In genomic region chr14:52553002-52553670, GRCh38 we compare ENCODE assay signal across 8 cellular contexts. TPM values are rescaled to one million over a fixed set of nuclear protein-coding genes. Genes with fewer than 3 reads are reported as not detected.
DNase-seq lines count a peak whose midpoint lies in the region; ATAC-seq and TF ChIP-seq lines count a peak whose summit lies in the region.

No MANE protein-coding gene starts in this region.

- 0 to 1% (median 0%) methylated on average over 35 to 69 of the region's 69 CpGs for WGBS in heart left ventricle, 4 donors

- intact Hi-C loops in PC-9 (cut with micrococcal nuclease; ENCODE audit: unreplicated experiment) (loop anchor here (2.0 to 5.0 kb wide), 2 partner anchors 148 to 399 kb away; partner anchors contain the start of gene FERMT2), heart left ventricle (cut with DNase I) (loop anchor here in 7 of 10 donors (2.0 to 10.0 kb wide), 6 partner anchors 139 to 239 kb away; partner anchors contain the start of genes ERO1A (in 3 of the 7), PSMC6 (in 3 of the 7) and GNPNAT1 (in 1 of the 7))

- H3K4me3 ChIP-seq in AG04449 (ENCODE audit: low read depth, low read length) (peak overlapping the region; percentile 76), PC-9 (peak overlapping the region; percentile 65), heart left ventricle (peak overlapping the region; percentile 57 to 91 (median 78)), rectal smooth muscle tissue (ENCODE audit: low read length) (peak overlapping the region; percentile 84)

- H4K20me1 ChIP-seq in PC-9 (ENCODE audit: insufficient read depth) = no peaks in the 10 kb centered on the region

- TF ChIP-seq CTCF in AG04449 (IDR thresholded peaks at IDR 0.05; ENCODE audit: insufficient read depth, low read length, missing control alignments) (no peak), PC-9 (conservative IDR thresholded peaks at IDR 0.05) (no peak), heart left ventricle (IDR thresholded peaks at IDR 0.05) (no peak)

- CTCF ChIA-PET in AG04449 (lab: Yijun Ruan, JAX) (interaction anchor here (1.0 kb wide), 1 partner anchor 33 kb away, joined by 3 read pairs; no protein-coding TSS in a partner anchor), PC-9 (lab: Charles Lee) (no interaction called here)

- H3K36me3 ChIP-seq in PC-9 (ENCODE audit: low read depth) (no peaks in the 10 kb centered on the region), heart left ventricle (no peaks in the 10 kb centered on the region), rectal smooth muscle tissue (ENCODE audit: control insufficient read depth, insufficient read depth, low read length) (no peaks in the 10 kb centered on the region)

- POLR2A ChIA-PET in AG04449 (lab: Yijun Ruan, JAX) = interaction anchor here (1.5 kb wide), 1 partner anchor 9 kb away, joined by 4 read pairs; no protein-coding TSS in a partner anchor
- POLR2A ChIA-PET in PC-9 (lab: Charles Lee; ENCODE audit: unreplicated experiment) = interaction anchor here (0.6 kb wide), 1 partner anchor 446 kb away, joined by 13 read pairs; no protein-coding TSS in a partner anchor

- H3K27ac ChIP-seq in PC-9 (no peak overlapping the region), heart left ventricle (peak overlapping the region in 11 of 12 donors; percentile 66 to 96 (median 78)), rectal smooth muscle tissue (ENCODE audit: low read depth, low read length) (peak overlapping the region; percentile 33)

- H3K27me3 ChIP-seq in PC-9 (ENCODE audit: insufficient read depth, low read depth) (no peaks in the 10 kb centered on the region), heart left ventricle (no peaks in the 10 kb centered on the region), rectal smooth muscle tissue (ENCODE audit: control insufficient read depth, insufficient read depth, low read length) (no peaks in the 10 kb centered on the region)

- no peaks in the 10 kb centered on the region for H3K9me2 ChIP-seq in PC-9 (ENCODE audit: insufficient read depth)

- TF ChIP-seq POLR2A in heart left ventricle (IDR thresholded peaks at IDR 0.05) = no peak

- H3K9me3 ChIP-seq in PC-9 (ENCODE audit: insufficient read depth, low read depth) = no peaks in the 10 kb centered on the region
- H3K9me3 ChIP-seq in heart left ventricle = peaks cover 0 to 2% (median 0%) of the 10 kb centered on the region in 12 donors

- H2AFZ ChIP-seq in PC-9 = peak overlapping the region; percentile 91

- DNase-seq in AG04449 (ENCODE audit: low read depth, low spot score) = no peak
- peak in 1 of 2 experiments; percentile 37 for DNase-seq in PC-9
- DNase-seq in activated naive CD4-positive, alpha-beta T cell treated with anti-CD3 and anti-CD28 coated beads, Interleukin-2, amount 50 U/mL, for 16 hours = peak; percentile 46
- peak; percentile 20 to 67 (median 36) for DNase-seq in heart left ventricle
- DNase-seq in SIG-M5 (lab: John Stamatoyannopoulos, UW) = no peak

- no TSS peak for BruUV-seq in PC-9 (replicated peaks; lab: Mats Ljungman, UMichigan)

- H3K4me1 ChIP-seq in PC-9 (replicated peaks; ENCODE audit: insufficient read depth) (peaks cover 21% of the 10 kb centered on the region), heart left ventricle (peaks cover 0 to 30% (median 17%) of the 10 kb centered on the region in 12 donors), rectal smooth muscle tissue (ENCODE audit: control insufficient read depth, insufficient read depth, low read length) (peaks cover 4% of the 10 kb centered on the region)

- no peaks in the 10 kb centered on the region for H3K79me2 ChIP-seq in PC-9 (ENCODE audit: low read depth)

- ATAC-seq in GM19328 (IDR thresholded peaks at IDR 0.05; ENCODE audit: unreplicated experiment) (peak; percentile 8), HG03354 (IDR thresholded peaks at IDR 0.05; ENCODE audit: poor library complexity, severe bottlenecking, unreplicated experiment) (peak; percentile 32), heart left ventricle (peak in 1 of 4 donors; percentile 23)

- H3K9ac ChIP-seq in rectal smooth muscle tissue (ENCODE audit: low read length) = peak overlapping the region; percentile 52

- H3K4me2 ChIP-seq in PC-9 = peak overlapping the region; percentile 100

- 0 out of 2 replicates have a peak, but pooled peaks cover 4% of the 10 kb centered on the region for H3F3A ChIP-seq in PC-9 (ENCODE audit: insufficient read depth, low read depth)

RNA-seq across cellular contexts. Expression of gene GPR137C, which starts 0.5 kb away (rescaled TPM):
- total RNA-seq in PC-9 (2021) = 1.1 and 1.2 TPM in 2 replicates
- total RNA-seq in heart left ventricle = 1 to 10 TPM in 5 of 9 donors, under 1 TPM in 4; 0.67 to 1.9 (median 1.1) TPM
- 1 to 10 TPM in 1 of 2 donors, under 1 TPM in 1; 0.61 to 1.4 TPM for polyA plus RNA-seq in heart left ventricle

RNA-seq across cellular contexts. Expression of gene TXNDC16, which starts 0.8 kb away (rescaled TPM):
- 5.7 and 7.9 TPM in 2 replicates for total RNA-seq in PC-9 (2021)
- total RNA-seq in heart left ventricle = 1 to 10 TPM; 3.4 to 7.1 (median 4.1) TPM
- polyA plus RNA-seq in heart left ventricle = 1 to 10 TPM in 1 of 2 donors, under 1 TPM in 1; 0.72 to 2.3 TPM

Comparison
In these comparisons a context has a peak if more than half of its experiments do, and no peak if none do; other contexts are left out.
1. DNase-seq: peak in activated naive CD4-positive, alpha-beta T cell treated with anti-CD3 and anti-CD28 coated beads, Interleukin-2, amount 50 U/mL, for 16 hours (single experiment) and heart left ventricle (5 of 5); none in AG04449 (single experiment) and SIG-M5 (single experiment).
2. Peak in every context shown above with its lines, with median percentiles within 50 percentile points of each other: H3K4me3 ChIP-seq.